ENCODE assay signal across 23 cellular contexts in genomic region chr1:54244655-54245054, GRCh38.
"Had no signal": no experiment of that assay in that cellular context is flagged by ENCODE, and none has a peak within 500 bp of the region (broad histone marks: within the 10 kb centered on the region; RNA-seq: fewer than 3 reads in every experiment).

No MANE protein-coding gene starts in this region.

- H3K9me3 Mint-ChIP-seq: activated T-cell treated with anti-CD3 and anti-CD28 coated beads, Interleukin-2, amount 50 U/mL, for 72 hours; central memory CD8-positive, alpha-beta T cell; stimulated activated naive CD8-positive, alpha-beta T cell treated with anti-CD3 and anti-CD28 coated beads, Interleukin-15, amount 100 ng/mL, for 72 hours had no signal

- DNase-seq: activated CD8-positive, alpha-beta memory T cell treated with anti-CD3 and anti-CD28 coated beads, Interleukin-2, amount 50 U/mL, for 4 hours; activated gamma-delta T cell; activated T-cell treated with anti-CD3 and anti-CD28 coated beads, Interleukin-2, amount 50 U/mL, for 72 hours; aorta; brain microvascular endothelial cell; gastrocnemius medialis; heart left ventricle; kidney; midbrain; psoas muscle; right lobe of liver; small intestine; stimulated activated CD4-positive, alpha-beta T cell treated with anti-CD3 and anti-CD28 coated beads, Interleukin-15, amount 100 ng/mL, for 24 hours; stimulated activated CD4-positive, alpha-beta T cell treated with anti-CD3 and anti-CD28 coated beads, Interleukin-2, amount 100 ng/mL, for 48 hours; stimulated activated naive CD8-positive, alpha-beta T cell treated with anti-CD3 and anti-CD28 coated beads, Interleukin-15, amount 100 ng/mL, for 72 hours; SW 1271; T-helper 2 cell; upper lobe of right lung had no signal

- ATAC-seq: activated T-cell treated with anti-CD3 and anti-CD28 coated beads, Interleukin-2, amount 50 U/mL, for 72 hours; esophagus mucosa; gastrocnemius medialis; heart left ventricle; stimulated activated naive CD8-positive, alpha-beta T cell treated with anti-CD3 and anti-CD28 coated beads, Interleukin-15, amount 100 ng/mL, for 72 hours; upper lobe of right lung had no signal

- H3K4me3 Mint-ChIP-seq: activated T-cell treated with anti-CD3 and anti-CD28 coated beads, Interleukin-2, amount 50 U/mL, for 72 hours; central memory CD8-positive, alpha-beta T cell; stimulated activated naive CD8-positive, alpha-beta T cell treated with anti-CD3 and anti-CD28 coated beads, Interleukin-15, amount 100 ng/mL, for 72 hours had no signal

- H3K27me3 Mint-ChIP-seq: central memory CD8-positive, alpha-beta T cell; stimulated activated naive CD8-positive, alpha-beta T cell treated with anti-CD3 and anti-CD28 coated beads, Interleukin-15, amount 100 ng/mL, for 72 hours had no signal

- H3K27me3 ChIP-seq: brain microvascular endothelial cell, gastrocnemius medialis, heart left ventricle, left lung, right lobe of liver, upper lobe of right lung had no signal

- H3K27ac Mint-ChIP-seq: activated T-cell treated with anti-CD3 and anti-CD28 coated beads, Interleukin-2, amount 50 U/mL, for 72 hours had no signal

- H3K4me1 Mint-ChIP-seq: central memory CD8-positive, alpha-beta T cell had no signal

- H3K27ac ChIP-seq: brain microvascular endothelial cell, gastrocnemius medialis, heart left ventricle, left lung, psoas muscle, right lobe of liver, upper lobe of right lung, VCaP had no signal

- H3K4me1 ChIP-seq: left lung, psoas muscle, right lobe of liver, upper lobe of right lung had no signal

- H3K4me3 ChIP-seq: coronary artery, gastrocnemius medialis, heart left ventricle, left lung, psoas muscle, right lobe of liver, upper lobe of right lung had no signal

- H3K9me3 ChIP-seq: gastrocnemius medialis, heart left ventricle, left lung, psoas muscle, right lobe of liver, upper lobe of right lung had no signal
